8 cellular contexts compared by ENCODE assay signal in genomic region chrX:48531359-48531954, GRCh38. TPM values are rescaled to one million over a fixed set of nuclear protein-coding genes. Genes with fewer than 3 reads are reported as not detected.
A peak's percentile ranks its signal among the peaks of the same experiment; 100 is the strongest.
DNase-seq lines count a peak whose midpoint lies in the region; ATAC-seq, FAIRE-seq and TF ChIP-seq lines count a peak whose summit lies in the region.

No MANE protein-coding gene starts in this region.

- no peak overlapping the region for H3K4me3 ChIP-seq in SK-N-MC
- no peak overlapping the region for H3K4me3 ChIP-seq in esophagus muscularis mucosa
- H3K4me3 ChIP-seq in sigmoid colon = no peak overlapping the region
- no peak overlapping the region for H3K4me3 ChIP-seq in H7 (ENCODE audit: insufficient read depth, low read depth, low read length)

- H3K4me1 ChIP-seq in esophagus muscularis mucosa (no peaks in the 10 kb centered on the region), sigmoid colon (no peaks in the 10 kb centered on the region)

- no peak for ATAC-seq in HG03025 (IDR thresholded peaks at IDR 0.05; ENCODE audit: low FRiP score, unreplicated experiment)
- no peak for ATAC-seq in GM18519 (IDR thresholded peaks at IDR 0.05; ENCODE audit: low FRiP score, unreplicated experiment)

- peak; percentile 66 for FAIRE-seq in GM12891 (lab: Jason Lieb, UNC)

- H3K27me3 ChIP-seq in esophagus muscularis mucosa (no peaks in the 10 kb centered on the region), sigmoid colon (no peaks in the 10 kb centered on the region), H7 (ENCODE audit: control insufficient read depth, insufficient read depth, low read length) (no peaks in the 10 kb centered on the region)

- TF ChIP-seq POLR2A in GM12891 (IDR thresholded peaks at IDR 0.05; ENCODE audit: low read depth, low read length) (no peak), esophagus muscularis mucosa (IDR thresholded peaks at IDR 0.05; ENCODE audit: low read depth) (no peak), sigmoid colon (IDR thresholded peaks at IDR 0.05) (no peak)

- TF ChIP-seq CTCF in esophagus muscularis mucosa (IDR thresholded peaks at IDR 0.05) (no peak), sigmoid colon (IDR thresholded peaks at IDR 0.05) (no peak)

- no peak for DNase-seq in GM12891 (ENCODE audit: insufficient read length, low spot score)
- DNase-seq in SK-N-MC (ENCODE audit: low read depth, low spot score) = no peak
- no peak for DNase-seq in esophagus muscularis mucosa (ENCODE audit: extremely low spot score)
- DNase-seq in sigmoid colon = peak; percentile 34
- DNase-seq in NOMO-1 treated with DMSO at 0.1 percent for 48 hours (lab: John Stamatoyannopoulos, UW; ENCODE audit: unreplicated experiment) = no peak
- no peak for DNase-seq in H7

- WGBS in esophagus muscularis mucosa = 63% methylated on average over 4 of the region's 4 CpGs
- WGBS in sigmoid colon, 2 donors = 34 to 66% methylated on average over 4 of the region's 4 CpGs

- no peak overlapping the region for H3K9ac ChIP-seq in SK-N-MC (ENCODE audit: insufficient read length)

- intact Hi-C loops in esophagus muscularis mucosa (cut with DNase I) (no loop called here), sigmoid colon (cut with DNase I) (no loop called here)

- H3K27ac ChIP-seq in SK-N-MC (peak overlapping the region; percentile 50; the same call in 1 of the 2 replicates), esophagus muscularis mucosa (replicated peaks in 1 of 4) (peak overlapping the region in 3 of 4 donors; percentile 27 to 48 (median 34)), sigmoid colon (peak overlapping the region in 1 of 4 donors; percentile 52)

- peaks cover 23% of the 10 kb centered on the region for H3K36me3 ChIP-seq in SK-N-MC (ENCODE audit: insufficient read depth, low read length)
- H3K36me3 ChIP-seq in esophagus muscularis mucosa = peaks cover 0 to 23% (median 19%) of the 10 kb centered on the region in 4 donors
- H3K36me3 ChIP-seq in sigmoid colon = peaks cover 0 to 13% (median 0%) of the 10 kb centered on the region in 4 donors
- peaks cover 13% of the 10 kb centered on the region for H3K36me3 ChIP-seq in H7 (replicated peaks; ENCODE audit: control insufficient read depth, insufficient read depth, low read length)

- no peaks in the 10 kb centered on the region for H3K9me3 ChIP-seq in SK-N-MC (ENCODE audit: low read depth, low read length)
- no peaks in the 10 kb centered on the region for H3K9me3 ChIP-seq in esophagus muscularis mucosa
- H3K9me3 ChIP-seq in sigmoid colon = no peaks in the 10 kb centered on the region

- no peak for TF ChIP-seq EP300 in esophagus muscularis mucosa (IDR thresholded peaks at IDR 0.05)
- TF ChIP-seq EP300 in sigmoid colon (IDR thresholded peaks at IDR 0.05) = no peak

TF ChIP-seq in GM12891, 5 proteins besides CTCF, POLR2A, EP300 and RAD21:
- no peak for TF ChIP-seq POU2F2 (IDR thresholded peaks at IDR 0.05; ENCODE audit: low read depth, low read length)
- no peak for TF ChIP-seq TAF1 (IDR thresholded peaks at IDR 0.05; ENCODE audit: low read depth, low read length)
- TF ChIP-seq PAX5 (IDR thresholded peaks at IDR 0.05; ENCODE audit: insufficient read depth, low read length, severe bottlenecking) = no peak
- no peak for TF ChIP-seq POLR2AphosphoS5 (IDR thresholded peaks at IDR 0.05; ENCODE audit: low read depth, low read length)
- TF ChIP-seq SPI1 (IDR thresholded peaks at IDR 0.05; ENCODE audit: low read depth, low read length) = no peak

RNA-seq across cellular contexts. Expression of gene TBC1D25, which starts 8.1 kb away (rescaled TPM):
- polyA plus RNA-seq in GM12891 (2012; ENCODE audit: low read depth, missing spikeins) = 11.4 TPM
- total RNA-seq in esophagus muscularis mucosa (10 to 100 TPM; 10.3 to 22.4 (median 16.4) TPM), sigmoid colon (10 to 100 TPM; 10.4 to 14.6 (median 11.9) TPM)
- 1 to 10 TPM; 5.8 to 9.6 (median 7.8) TPM for polyA plus RNA-seq in sigmoid colon
- total RNA-seq in H7 (2014; rRNA removed; shearing (Covaris generic)) = 4.0 and 6.5 TPM in 2 replicates

RNA-seq across cellular contexts. Expression of gene EBP, which starts 9.8 kb away (rescaled TPM):
- 95.9 TPM for polyA plus RNA-seq in GM12891 (2012; ENCODE audit: low read depth, missing spikeins)
- total RNA-seq in esophagus muscularis mucosa (10 to 100 TPM; 15.7 to 20.7 (median 17.4) TPM), sigmoid colon (10 to 100 TPM; 14.3 to 25.3 (median 18.6) TPM)
- 100 to 1,000 TPM in 1 of 3 donors, 10 to 100 TPM in 2; 47.4 to 310 (median 65.4) TPM for polyA plus RNA-seq in sigmoid colon
- 158 and 159 TPM in 2 replicates for total RNA-seq in H7 (2014; rRNA removed; shearing (Covaris generic))

RNA-seq across cellular contexts. Expression of gene PORCN, which starts 22.7 kb away (rescaled TPM):
- polyA plus RNA-seq in GM12891 (2012; ENCODE audit: low read depth, missing spikeins) = 8.8 TPM
- total RNA-seq in esophagus muscularis mucosa = 10 to 100 TPM; 15.0 to 21.5 (median 18.9) TPM
- 10 to 100 TPM; 12.2 to 13.3 (median 12.9) TPM for total RNA-seq in sigmoid colon
- 1 to 10 TPM; 1.2 to 7.4 (median 3.2) TPM for polyA plus RNA-seq in sigmoid colon
- total RNA-seq in H7 (2014; rRNA removed; shearing (Covaris generic)) = 22.8 and 23.8 TPM in 2 replicates

RNA-seq across cellular contexts. Expression of gene RBM3, which starts 42.8 kb away (rescaled TPM):
- polyA plus RNA-seq in GM12891 (2012; ENCODE audit: low read depth, missing spikeins) = 247 TPM
- total RNA-seq in esophagus muscularis mucosa (100 to 1,000 TPM in 3 of 4 donors, 10 to 100 TPM in 1; 94.0 to 204 (median 156) TPM), sigmoid colon (100 to 1,000 TPM in 3 of 4 donors, 10 to 100 TPM in 1; 83.9 to 209 (median 143) TPM)
- 100 to 1,000 TPM; 105 to 217 (median 185) TPM for polyA plus RNA-seq in sigmoid colon
- total RNA-seq in H7 (2014; rRNA removed; shearing (Covaris generic)) = 112 and 116 TPM in 2 replicates

RNA-seq across cellular contexts. Expression of gene FTSJ1, which starts 55.5 kb away (rescaled TPM):
- 31.0 TPM for polyA plus RNA-seq in GM12891 (2012; ENCODE audit: low read depth, missing spikeins)
- 10 to 100 TPM; 38.5 to 47.3 (median 43.9) TPM for total RNA-seq in esophagus muscularis mucosa
- 10 to 100 TPM; 24.6 to 39.9 (median 28.4) TPM for total RNA-seq in sigmoid colon
- 10 to 100 TPM; 15.6 to 37.4 (median 18.5) TPM for polyA plus RNA-seq in sigmoid colon
- 72.2 and 85.5 TPM in 2 replicates for total RNA-seq in H7 (2014; rRNA removed; shearing (Covaris generic))
